In the genomic region with DNA sequence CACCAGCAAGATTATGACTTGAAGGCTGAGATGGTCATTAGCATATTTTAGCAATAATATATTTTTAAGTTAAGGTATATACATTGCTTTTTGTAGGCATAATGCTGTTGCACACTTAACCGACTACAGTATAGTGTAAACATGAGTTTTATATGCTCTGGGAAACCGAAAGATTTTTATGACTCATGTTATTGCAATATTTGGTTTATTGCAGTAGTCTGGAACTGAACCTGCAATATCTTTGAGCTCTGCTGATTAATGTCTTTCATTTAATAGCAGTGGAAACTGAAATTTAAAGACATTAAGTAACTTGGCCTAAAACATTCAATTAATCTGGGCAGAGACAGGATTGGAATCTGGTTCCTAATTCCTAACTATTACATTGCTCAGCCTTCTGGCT, we compare ENCODE assay signal across 14 cellular contexts.
DNase-seq lines count a peak whose midpoint lies in the region; ATAC-seq, FAIRE-seq and TF ChIP-seq lines count a peak whose summit lies in the region.
"Had no signal": no experiment of that assay in that cellular context is flagged by ENCODE, and none has a peak within 500 bp of the region (broad histone marks: within the 10 kb centered on the region; RNA-seq: fewer than 3 reads in every experiment).

No MANE protein-coding gene starts in this region.

- H2BK12ac ChIP-seq in mesenchymal stem cell (ENCODE audit: low read length in 2 of 2), result no peak overlapping the region

- H4K8ac ChIP-seq in mesenchymal stem cell (ENCODE audit: low read length), result no peak overlapping the region

- no peak overlapping the region for H3K4ac ChIP-seq in mesenchymal stem cell (ENCODE audit: low read depth in 1 of 2, low read length in 2 of 2)

- WGBS in mesenchymal stem cell, result 64% methylated on average over 2 of the region's 2 CpGs

- no peaks in the 10 kb centered on the region for H3K9me3 ChIP-seq in PC-3 (ENCODE audit: low read length)
- peaks cover 3% of the 10 kb centered on the region for H3K9me3 ChIP-seq in mesenchymal stem cell (ENCODE audit: control insufficient read depth, low read length)

- CTCF ChIA-PET in PC-3 (lab: Charles Lee), result no interaction called here

- H2BK5ac ChIP-seq in mesenchymal stem cell (ENCODE audit: low read depth, low read length, poor library complexity, severe bottlenecking), result no peak overlapping the region

- no peak overlapping the region for H2AK5ac ChIP-seq in mesenchymal stem cell (ENCODE audit: low read length, severe bottlenecking)

- H2BK15ac ChIP-seq in mesenchymal stem cell (ENCODE audit: low read depth, poor library complexity, severe bottlenecking), result no peak overlapping the region

- no peak overlapping the region for H3K14ac ChIP-seq in mesenchymal stem cell (ENCODE audit: low read length in 2 of 2)

- no TSS peak for BruUV-seq in PC-3 (replicated peaks; lab: Mats Ljungman, UMichigan)

- H3K4me2 ChIP-seq in PC-3 (ENCODE audit: low read length) (no peak overlapping the region), mesenchymal stem cell (ENCODE audit: low read length, poor library complexity, severe bottlenecking) (no peak overlapping the region)
- H3K4me2 ChIP-seq: BLaER1 treated with 17β-estradiol and CSF1 and Interleukin-3, amounts not matched to agents 10 nM and 100 nM; GM23338 had no signal

- H3K36me3 ChIP-seq in PC-3 (ENCODE audit: low read depth, low read length), result no peaks in the 10 kb centered on the region
- no peaks in the 10 kb centered on the region for H3K36me3 ChIP-seq in mesenchymal stem cell (ENCODE audit: control insufficient read depth in 1 of 2, insufficient read depth in 2 of 2, low read depth in 1 of 2, low read length in 2 of 2)
- H3K36me3 ChIP-seq: BLaER1 treated with 17β-estradiol and CSF1 and Interleukin-3, amounts not matched to agents 10 nM and 100 nM had no signal

- H3K79me2 ChIP-seq in PC-3 (ENCODE audit: low read length), result no peaks in the 10 kb centered on the region

- no peak overlapping the region for H3K18ac ChIP-seq in mesenchymal stem cell (ENCODE audit: low read depth in 1 of 2, low read length in 2 of 2)

- DNase-seq in HT-29 (ENCODE audit: low spot score) (peak; percentile 12), PC-3 (peak; percentile 42), fibroblast of mammary gland (ENCODE audit: low read depth) (peak; percentile 38), mesenchymal stem cell (peak; percentile 16), urothelium cell line (ENCODE audit: low spot score) (no peak)
- DNase-seq: 8988T; ACHN; CD4-positive, CD25-positive, alpha-beta regulatory T cell; H7 had no signal

- H3K4me3 ChIP-seq in PC-3 (ENCODE audit: low read length) (no peak overlapping the region), fibroblast of mammary gland (ENCODE audit: control insufficient read depth, low read depth, low read length) (no peak overlapping the region), mesenchymal stem cell (ENCODE audit: insufficient read depth in 1 of 2, low read depth in 1 of 2, low read length in 2 of 2) (no peak overlapping the region)
- H3K4me3 ChIP-seq: BLaER1 treated with 17β-estradiol and CSF1 and Interleukin-3, amounts not matched to agents 10 nM and 100 nM; GM23338 had no signal

- no peak overlapping the region for H3K23ac ChIP-seq in mesenchymal stem cell (ENCODE audit: low read length in 2 of 2)

- ATAC-seq in PC-3 (0 out of 2 replicates have a peak, but pooled peaks have one; percentile 31), GM19397 (IDR thresholded peaks at IDR 0.05; ENCODE audit: unreplicated experiment) (no peak), GM18861 (IDR thresholded peaks at IDR 0.05; ENCODE audit: unreplicated experiment) (no peak), HG02571 (IDR thresholded peaks at IDR 0.05; ENCODE audit: unreplicated experiment) (no peak)
- ATAC-seq: GM23338 had no signal

- H3K4me1 ChIP-seq in PC-3 (ENCODE audit: insufficient read depth, low read length) (no peaks in the 10 kb centered on the region), mesenchymal stem cell (ENCODE audit: control insufficient read depth, insufficient read depth, low read depth, low read length) (no peaks in the 10 kb centered on the region)

- H3K9ac ChIP-seq in PC-3 (ENCODE audit: low read length) (no peak overlapping the region), mesenchymal stem cell (ENCODE audit: low read length) (no peak overlapping the region)
- H3K9ac ChIP-seq: BLaER1 treated with 17β-estradiol and CSF1 and Interleukin-3, amounts not matched to agents 10 nM and 100 nM had no signal

- H3K27me3 ChIP-seq in PC-3 (ENCODE audit: low read length) (no peaks in the 10 kb centered on the region), mesenchymal stem cell (ENCODE audit: control insufficient read depth in 1 of 2, insufficient read depth in 1 of 2, low read length in 2 of 2) (no peaks in the 10 kb centered on the region)
- H3K27me3 ChIP-seq: BLaER1 treated with 17β-estradiol and CSF1 and Interleukin-3, amounts not matched to agents 10 nM and 100 nM had no signal

- intact Hi-C loops in PC-3 (cut with micrococcal nuclease), result no loop called here

- H2AFZ ChIP-seq in PC-3 (ENCODE audit: low read length) (no peak overlapping the region), mesenchymal stem cell (ENCODE audit: low read depth, low read length) (no peak overlapping the region)

- FAIRE-seq in urothelium cell line (lab: Jason Lieb, UNC), result no peak

- no peaks in the 10 kb centered on the region for H3K79me1 ChIP-seq in mesenchymal stem cell (replicated peaks; ENCODE audit: low read length, poor library complexity, severe bottlenecking)

- no peak overlapping the region for H2BK120ac ChIP-seq in mesenchymal stem cell (ENCODE audit: low read depth, low read length)

- H4K91ac ChIP-seq in mesenchymal stem cell (ENCODE audit: low read length), result no peak overlapping the region

- H3K9me2 ChIP-seq in PC-3 (replicated peaks; ENCODE audit: low read length), result no peaks in the 10 kb centered on the region

- TF ChIP-seq CTCF in PC-3 (conservative IDR thresholded peaks at IDR 0.05; ENCODE audit: low read depth, low read length) (no peak), fibroblast of mammary gland (conservative IDR thresholded peaks at IDR 0.05; ENCODE audit: control insufficient read depth, insufficient read depth, low read depth, low read length) (no peak)

- H3F3A ChIP-seq in PC-3 (ENCODE audit: low read length, unreplicated experiment), result no peaks in the 10 kb centered on the region

- H3K27ac ChIP-seq in PC-3 (ENCODE audit: low read length), result no peak overlapping the region
- H3K27ac ChIP-seq in mesenchymal stem cell (ENCODE audit: low read length, poor library complexity, severe bottlenecking), result no peak overlapping the region
- H3K27ac ChIP-seq: BLaER1 treated with 17β-estradiol and CSF1 and Interleukin-3, amounts not matched to agents 10 nM and 100 nM had no signal

- POLR2A ChIA-PET in PC-3 (lab: Charles Lee; ENCODE audit: unreplicated experiment), result no interaction called here

- no peaks in the 10 kb centered on the region for H4K20me1 ChIP-seq in PC-3 (ENCODE audit: low read length)
- H4K20me1 ChIP-seq: BLaER1 treated with 17β-estradiol and CSF1 and Interleukin-3, amounts not matched to agents 10 nM and 100 nM had no signal
